ENCODE assay signal across 8 cellular contexts in genomic region chr5:36398137-36398536, GRCh38.
DNase-seq lines count a peak whose midpoint lies in the region; ATAC-seq, FAIRE-seq and TF ChIP-seq lines count a peak whose summit lies in the region.

No MANE protein-coding gene starts in this region.

- ATAC-seq in GM18520 (IDR thresholded peaks at IDR 0.05; ENCODE audit: unreplicated experiment) = no peak

- H3K4me3 ChIP-seq in BJ (ENCODE audit: low read depth, low read length) = no peak overlapping the region
- no peak overlapping the region for H3K4me3 ChIP-seq in LNCaP clone FGC (ENCODE audit: low read depth, low read length)
- H3K4me3 ChIP-seq in astrocyte of the cerebellum (ENCODE audit: low read depth, low read length) = no peak overlapping the region
- no peak overlapping the region for H3K4me3 ChIP-seq in liver (ENCODE audit: low read depth in 1 of 3, low read length in 3 of 3)

- no peak for TF ChIP-seq POLR2A in GM12891 (IDR thresholded peaks at IDR 0.05; ENCODE audit: low read depth, low read length)

- H3K27ac ChIP-seq in liver (ENCODE audit: low read depth in 1 of 2, low read length in 2 of 2) = no peak overlapping the region

- no peaks in the 10 kb centered on the region for H3K36me3 ChIP-seq in BJ (ENCODE audit: control insufficient read depth, insufficient read depth, low read length)
- H3K36me3 ChIP-seq in liver (ENCODE audit: control insufficient read depth in 4 of 4, insufficient read depth in 3 of 4, low read depth in 1 of 4, low read length in 3 of 4) = no peaks in the 10 kb centered on the region

- CTCF ChIA-PET in BJ (lab: Yijun Ruan, JAX) = interaction anchor here (0.6 to 8.1 kb wide), 6 partner anchors 96 to 260 kb away, joined by 3 to 94 read pairs (median 4); partner anchors contain the start of gene RANBP3L

- H3K9ac ChIP-seq in liver (ENCODE audit: low read depth in 1 of 2, low read length in 2 of 2) = peak overlapping the region in 1 of 2 donors; percentile 1

- POLR2A ChIA-PET in BJ (lab: Charles Lee) = no interaction called here

- no peak for DNase-seq in BJ (ENCODE audit: low read depth)
- DNase-seq in LNCaP clone FGC (ENCODE audit: low read depth) = no peak
- DNase-seq in astrocyte of the cerebellum (ENCODE audit: low read depth) = peak; percentile 61
- no peak for DNase-seq in activated CD4-positive, alpha-beta T cell treated with anti-CD3 and anti-CD28 coated beads for 4 hours
- no peak for DNase-seq in GM12891 (ENCODE audit: insufficient read length, low spot score)
- DNase-seq in head of caudate nucleus = no peak

- peaks cover 0 to 20% (median 6%) of the 10 kb centered on the region in 4 donors for H3K4me1 ChIP-seq in liver (ENCODE audit: control insufficient read depth in 4 of 4, insufficient read depth in 4 of 4, low read length in 3 of 4)

- in situ Hi-C loops in astrocyte of the cerebellum (cut with HindIII; ENCODE audit: low sequenced_read_pairs) = no loop called here

- intact Hi-C loops in head of caudate nucleus (cut with DNase I) = loop anchor here (10.0 kb wide), 1 partner anchor 153 kb away; the partner anchor contains the start of gene NADK2

- FAIRE-seq in GM12891 (lab: Jason Lieb, UNC) = no peak

- TF ChIP-seq CTCF in BJ (IDR thresholded peaks at IDR 0.05; ENCODE audit: insufficient read depth, low read depth, low read length) (peak; percentile 42), LNCaP clone FGC (IDR thresholded peaks at IDR 0.05; ENCODE audit: control insufficient read depth, extremely low read depth, insufficient read depth) (peak; percentile 59), astrocyte of the cerebellum (IDR thresholded peaks at IDR 0.05; ENCODE audit: low read depth, low read length, missing control alignments) (peak; percentile 51), liver (IDR thresholded peaks at IDR 0.05; ENCODE audit: low read depth, low read length, missing input control) (peak; percentile 51)

- peak; percentile 87 to 93 for TF ChIP-seq RAD21 in liver (IDR thresholded peaks at IDR 0.05)

- H3K27me3 ChIP-seq in BJ (ENCODE audit: control insufficient read depth, insufficient read depth, low read length) (peaks cover 2% of the 10 kb centered on the region; the same call in 1 of the 2 replicates), liver (ENCODE audit: control insufficient read depth in 4 of 4, insufficient read depth in 4 of 4, low read length in 3 of 4) (no peaks in the 10 kb centered on the region)

- no peaks in the 10 kb centered on the region for H3K9me3 ChIP-seq in liver (ENCODE audit: control insufficient read depth in 4 of 4, low read length in 3 of 4)

TF ChIP-seq in liver, 16 proteins besides CTCF, POLR2A, EP300 and RAD21:
- TF ChIP-seq HNF4G (IDR thresholded peaks at IDR 0.05) = peak; percentile 5
- TF ChIP-seq HNF4A (conservative IDR thresholded peaks at IDR 0.05) = peak in 1 of 2 donors; percentile 25
- no peak for TF ChIP-seq EGR1 (IDR thresholded peaks at IDR 0.05; ENCODE audit: low read depth in 2 of 2)
- no peak for TF ChIP-seq REST (IDR thresholded peaks at IDR 0.05)
- no peak for TF ChIP-seq TAF1 (conservative IDR thresholded peaks at IDR 0.05)
- TF ChIP-seq JUND (IDR thresholded peaks at IDR 0.05) = peak in 1 of 2 donors; percentile 16
- TF ChIP-seq RXRA (IDR thresholded peaks at IDR 0.05) = peak; percentile 10 to 11

TF ChIP-seq in GM12891, 5 proteins besides CTCF, POLR2A, EP300 and RAD21:
- no peak for TF ChIP-seq POU2F2 (IDR thresholded peaks at IDR 0.05; ENCODE audit: low read depth, low read length)
- no peak for TF ChIP-seq SPI1 (IDR thresholded peaks at IDR 0.05; ENCODE audit: low read depth, low read length)
- TF ChIP-seq TAF1 (IDR thresholded peaks at IDR 0.05; ENCODE audit: low read depth, low read length) = no peak
- no peak for TF ChIP-seq POLR2AphosphoS5 (IDR thresholded peaks at IDR 0.05; ENCODE audit: low read depth, low read length)
- TF ChIP-seq PAX5 (IDR thresholded peaks at IDR 0.05; ENCODE audit: insufficient read depth, low read length, severe bottlenecking) = no peak
